In genomic region chr12:27710592-27711311, GRCh38 we compare ENCODE assay signal across 1 cellular context.
TF ChIP-seq lines count a peak whose summit lies in the region.

TSS of gene MRPS35 (plus strand) at chr12:27710832. CDS start at chr12:27710844, 12 bp downstream.

TF ChIP-seq in HepG2, 621 proteins besides CTCF, POLR2A, EP300 and RAD21 (continued from another document and continues in another):
- TF ChIP-seq DNMT3B (CRISPR knock-in tag; conservative IDR thresholded peaks at IDR 0.05) (no peak; the same call in 1 of the 2 replicates), ZNF224 (CRISPR knock-in tag; IDR thresholded peaks at IDR 0.05) (no peak; the same call in 1 of the 2 replicates), ZHX1 (CRISPR knock-in tag; IDR thresholded peaks at IDR 0.05; ENCODE audit: low read depth) (peak; percentile 90), ZNF446 (CRISPR knock-in tag; IDR thresholded peaks at IDR 0.05) (no peak), HNRNPL (IDR thresholded peaks at IDR 0.05; ENCODE audit: low read depth, low read length) (peak; percentile 76), MED13 (CRISPR knock-in tag; IDR thresholded peaks at IDR 0.05) (peak; percentile 88; the same call in 1 of the 2 replicates), ARNT (IDR thresholded peaks at IDR 0.05) (no peak), FOXC1 (CRISPR knock-in tag; IDR thresholded peaks at IDR 0.05; ENCODE audit: borderline replicate concordance) (peak; percentile 98), TBP (CRISPR knock-in tag; IDR thresholded peaks at IDR 0.05) (peak; percentile 74; the same call in 1 of the 2 replicates), TARDBP (CRISPR knock-in tag; IDR thresholded peaks at IDR 0.05) (peak; percentile 91), IRX3 (CRISPR knock-in tag; IDR thresholded peaks at IDR 0.05; ENCODE audit: borderline replicate concordance, low read depth) (peak; percentile 30; the same call in 1 of the 2 replicates), PRDM15 (CRISPR knock-in tag; IDR thresholded peaks at IDR 0.05) (0 out of 2 replicates have a peak, but pooled peaks have one; percentile 15), HOXA7 (CRISPR knock-in tag; IDR thresholded peaks at IDR 0.05) (peak; percentile 74; the same call in 1 of the 2 replicates), RXRB (CRISPR knock-in tag; IDR thresholded peaks at IDR 0.05; ENCODE audit: borderline replicate concordance) (peak; percentile 46; the same call in 1 of the 2 replicates), KMT2B (CRISPR knock-in tag; IDR thresholded peaks at IDR 0.05) (peak; percentile 94), ZFP62 (CRISPR knock-in tag; IDR thresholded peaks at IDR 0.05) (0 out of 2 replicates have a peak, but pooled peaks have one; percentile 19), RAD51 (IDR thresholded peaks at IDR 0.05; ENCODE audit: borderline replicate concordance) (no peak), REPIN1 (CRISPR knock-in tag; IDR thresholded peaks at IDR 0.05; ENCODE audit: borderline replicate concordance, low read depth) (peak; percentile 94), ELF4 (CRISPR knock-in tag; IDR thresholded peaks at IDR 0.05; ENCODE audit: borderline replicate concordance) (no peak), SKI (IDR thresholded peaks at IDR 0.05; ENCODE audit: partially characterized antibody) (no peak), HNF1B (CRISPR knock-in tag; IDR thresholded peaks at IDR 0.05) (peak; percentile 45), ZNF724P (CRISPR knock-in tag; IDR thresholded peaks at IDR 0.05; ENCODE audit: borderline replicate concordance) (no peak), MYC (CRISPR knock-in tag; IDR thresholded peaks at IDR 0.05; ENCODE audit: borderline replicate concordance) (peak; percentile 98), NFE2L2 (IDR thresholded peaks at IDR 0.05; ENCODE audit: low read length) (no peak), SSRP1 (CRISPR knock-in tag; IDR thresholded peaks at IDR 0.05) (no peak; the same call in 1 of the 2 replicates), ZNF589 (CRISPR knock-in tag; conservative IDR thresholded peaks at IDR 0.05) (0 out of 2 replicates have a peak, but pooled peaks have one; percentile 54), STAT5B (CRISPR knock-in tag; IDR thresholded peaks at IDR 0.05) (peak; percentile 57; the same call in 1 of the 2 replicates), SMAD3 (CRISPR knock-in tag; IDR thresholded peaks at IDR 0.05) (peak; percentile 45; the same call in 1 of the 2 replicates), FOXK1 (CRISPR knock-in tag; IDR thresholded peaks at IDR 0.05; ENCODE audit: borderline replicate concordance, low read depth) (peak; percentile 57; the same call in 1 of the 2 replicates), EZH2 (conservative IDR thresholded peaks at IDR 0.05; ENCODE audit: low read depth, low read length) (no peak), ZNF556 (CRISPR knock-in tag; IDR thresholded peaks at IDR 0.05; ENCODE audit: borderline replicate concordance) (peak; percentile 96), POLR2AphosphoS5 (IDR thresholded peaks at IDR 0.05; ENCODE audit: low read depth, low read length) (peak; percentile 95), CENPT (CRISPR knock-in tag; IDR thresholded peaks at IDR 0.05; ENCODE audit: low read depth) (peak; percentile 70; the same call in 1 of the 2 replicates), ZBTB1 (CRISPR knock-in tag; IDR thresholded peaks at IDR 0.05; ENCODE audit: borderline replicate concordance) (no peak)
- TF ChIP-seq, protein P1, sequence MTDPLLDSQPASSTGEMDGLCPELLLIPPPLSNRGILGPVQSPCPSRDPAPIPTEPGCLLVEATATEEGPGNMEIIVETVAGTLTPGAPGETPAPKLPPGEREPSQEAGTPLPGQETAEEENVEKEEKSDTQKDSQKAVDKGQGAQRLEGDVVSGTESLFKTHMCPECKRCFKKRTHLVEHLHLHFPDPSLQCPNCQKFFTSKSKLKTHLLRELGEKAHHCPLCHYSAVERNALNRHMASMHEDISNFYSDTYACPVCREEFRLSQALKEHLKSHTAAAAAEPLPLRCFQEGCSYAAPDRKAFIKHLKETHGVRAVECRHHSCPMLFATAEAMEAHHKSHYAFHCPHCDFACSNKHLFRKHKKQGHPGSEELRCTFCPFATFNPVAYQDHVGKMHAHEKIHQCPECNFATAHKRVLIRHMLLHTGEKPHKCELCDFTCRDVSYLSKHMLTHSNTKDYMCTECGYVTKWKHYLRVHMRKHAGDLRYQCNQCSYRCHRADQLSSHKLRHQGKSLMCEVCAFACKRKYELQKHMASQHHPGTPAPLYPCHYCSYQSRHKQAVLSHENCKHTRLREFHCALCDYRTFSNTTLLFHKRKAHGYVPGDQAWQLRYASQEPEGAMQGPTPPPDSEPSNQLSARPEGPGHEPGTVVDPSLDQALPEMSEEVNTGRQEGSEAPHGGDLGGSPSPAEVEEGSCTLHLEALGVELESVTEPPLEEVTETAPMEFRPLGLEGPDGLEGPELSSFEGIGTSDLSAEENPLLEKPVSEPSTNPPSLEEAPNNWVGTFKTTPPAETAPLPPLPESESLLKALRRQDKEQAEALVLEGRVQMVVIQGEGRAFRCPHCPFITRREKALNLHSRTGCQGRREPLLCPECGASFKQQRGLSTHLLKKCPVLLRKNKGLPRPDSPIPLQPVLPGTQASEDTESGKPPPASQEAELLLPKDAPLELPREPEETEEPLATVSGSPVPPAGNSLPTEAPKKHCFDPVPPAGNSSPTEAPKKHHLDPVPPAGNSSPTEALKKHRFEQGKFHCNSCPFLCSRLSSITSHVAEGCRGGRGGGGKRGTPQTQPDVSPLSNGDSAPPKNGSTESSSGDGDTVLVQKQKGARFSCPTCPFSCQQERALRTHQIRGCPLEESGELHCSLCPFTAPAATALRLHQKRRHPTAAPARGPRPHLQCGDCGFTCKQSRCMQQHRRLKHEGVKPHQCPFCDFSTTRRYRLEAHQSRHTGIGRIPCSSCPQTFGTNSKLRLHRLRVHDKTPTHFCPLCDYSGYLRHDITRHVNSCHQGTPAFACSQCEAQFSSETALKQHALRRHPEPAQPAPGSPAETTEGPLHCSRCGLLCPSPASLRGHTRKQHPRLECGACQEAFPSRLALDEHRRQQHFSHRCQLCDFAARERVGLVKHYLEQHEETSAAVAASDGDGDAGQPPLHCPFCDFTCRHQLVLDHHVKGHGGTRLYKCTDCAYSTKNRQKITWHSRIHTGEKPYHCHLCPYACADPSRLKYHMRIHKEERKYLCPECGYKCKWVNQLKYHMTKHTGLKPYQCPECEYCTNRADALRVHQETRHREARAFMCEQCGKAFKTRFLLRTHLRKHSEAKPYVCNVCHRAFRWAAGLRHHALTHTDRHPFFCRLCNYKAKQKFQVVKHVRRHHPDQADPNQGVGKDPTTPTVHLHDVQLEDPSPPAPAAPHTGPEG (CRISPR knock-in tag; IDR thresholded peaks at IDR 0.05): peak; percentile 89
- TF ChIP-seq, protein P2, sequence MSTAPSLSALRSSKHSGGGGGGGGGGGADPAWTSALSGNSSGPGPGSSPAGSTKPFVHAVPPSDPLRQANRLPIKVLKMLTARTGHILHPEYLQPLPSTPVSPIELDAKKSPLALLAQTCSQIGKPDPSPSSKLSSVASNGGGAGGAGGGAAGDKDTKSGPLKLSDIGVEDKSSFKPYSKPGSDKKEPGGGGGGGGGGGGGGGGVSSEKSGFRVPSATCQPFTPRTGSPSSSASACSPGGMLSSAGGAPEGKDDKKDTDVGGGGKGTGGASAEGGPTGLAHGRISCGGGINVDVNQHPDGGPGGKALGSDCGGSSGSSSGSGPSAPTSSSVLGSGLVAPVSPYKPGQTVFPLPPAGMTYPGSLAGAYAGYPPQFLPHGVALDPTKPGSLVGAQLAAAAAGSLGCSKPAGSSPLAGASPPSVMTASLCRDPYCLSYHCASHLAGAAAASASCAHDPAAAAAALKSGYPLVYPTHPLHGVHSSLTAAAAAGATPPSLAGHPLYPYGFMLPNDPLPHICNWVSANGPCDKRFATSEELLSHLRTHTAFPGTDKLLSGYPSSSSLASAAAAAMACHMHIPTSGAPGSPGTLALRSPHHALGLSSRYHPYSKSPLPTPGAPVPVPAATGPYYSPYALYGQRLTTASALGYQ (CRISPR knock-in tag; IDR thresholded peaks at IDR 0.05): peak; percentile 83
- TF ChIP-seq, protein P3, sequence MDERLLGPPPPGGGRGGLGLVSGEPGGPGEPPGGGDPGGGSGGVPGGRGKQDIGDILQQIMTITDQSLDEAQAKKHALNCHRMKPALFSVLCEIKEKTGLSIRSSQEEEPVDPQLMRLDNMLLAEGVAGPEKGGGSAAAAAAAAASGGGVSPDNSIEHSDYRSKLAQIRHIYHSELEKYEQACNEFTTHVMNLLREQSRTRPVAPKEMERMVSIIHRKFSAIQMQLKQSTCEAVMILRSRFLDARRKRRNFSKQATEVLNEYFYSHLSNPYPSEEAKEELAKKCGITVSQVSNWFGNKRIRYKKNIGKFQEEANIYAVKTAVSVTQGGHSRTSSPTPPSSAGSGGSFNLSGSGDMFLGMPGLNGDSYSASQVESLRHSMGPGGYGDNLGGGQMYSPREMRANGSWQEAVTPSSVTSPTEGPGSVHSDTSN (CRISPR knock-in tag; IDR thresholded peaks at IDR 0.05): no peak
- TF ChIP-seq, protein P4, sequence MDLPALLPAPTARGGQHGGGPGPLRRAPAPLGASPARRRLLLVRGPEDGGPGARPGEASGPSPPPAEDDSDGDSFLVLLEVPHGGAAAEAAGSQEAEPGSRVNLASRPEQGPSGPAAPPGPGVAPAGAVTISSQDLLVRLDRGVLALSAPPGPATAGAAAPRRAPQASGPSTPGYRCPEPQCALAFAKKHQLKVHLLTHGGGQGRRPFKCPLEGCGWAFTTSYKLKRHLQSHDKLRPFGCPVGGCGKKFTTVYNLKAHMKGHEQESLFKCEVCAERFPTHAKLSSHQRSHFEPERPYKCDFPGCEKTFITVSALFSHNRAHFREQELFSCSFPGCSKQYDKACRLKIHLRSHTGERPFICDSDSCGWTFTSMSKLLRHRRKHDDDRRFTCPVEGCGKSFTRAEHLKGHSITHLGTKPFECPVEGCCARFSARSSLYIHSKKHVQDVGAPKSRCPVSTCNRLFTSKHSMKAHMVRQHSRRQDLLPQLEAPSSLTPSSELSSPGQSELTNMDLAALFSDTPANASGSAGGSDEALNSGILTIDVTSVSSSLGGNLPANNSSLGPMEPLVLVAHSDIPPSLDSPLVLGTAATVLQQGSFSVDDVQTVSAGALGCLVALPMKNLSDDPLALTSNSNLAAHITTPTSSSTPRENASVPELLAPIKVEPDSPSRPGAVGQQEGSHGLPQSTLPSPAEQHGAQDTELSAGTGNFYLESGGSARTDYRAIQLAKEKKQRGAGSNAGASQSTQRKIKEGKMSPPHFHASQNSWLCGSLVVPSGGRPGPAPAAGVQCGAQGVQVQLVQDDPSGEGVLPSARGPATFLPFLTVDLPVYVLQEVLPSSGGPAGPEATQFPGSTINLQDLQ (CRISPR knock-in tag; IDR thresholded peaks at IDR 0.05): peak; percentile 24; the same call in 1 of the 2 replicates
